10 cellular contexts compared by ENCODE assay signal in the genomic region with DNA sequence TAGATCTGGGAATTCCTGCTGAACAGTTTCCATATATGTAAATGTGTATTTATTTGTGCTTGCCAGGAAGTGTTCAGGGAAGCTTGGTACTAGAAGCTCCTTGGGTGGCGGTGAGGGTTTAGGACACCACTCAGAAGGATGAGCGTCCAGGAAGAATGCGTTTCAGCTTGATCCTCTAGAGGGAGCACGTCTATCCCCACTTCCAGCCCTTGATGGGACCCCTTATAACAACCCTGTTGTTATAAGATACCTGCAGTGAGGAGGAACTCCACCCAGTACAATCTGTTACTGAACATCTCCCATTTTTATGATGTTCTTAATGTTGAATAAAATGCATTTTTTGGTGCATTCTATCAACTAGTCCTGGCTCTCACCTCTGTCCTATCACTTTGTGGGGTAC.
DNase-seq lines count a peak whose midpoint lies in the region; ATAC-seq and TF ChIP-seq lines count a peak whose summit lies in the region.
"Had no signal": no experiment of that assay in that cellular context is flagged by ENCODE, and none has a peak within 500 bp of the region (broad histone marks: within the 10 kb centered on the region; RNA-seq: fewer than 3 reads in every experiment).

No MANE protein-coding gene starts in this region.

- TF ChIP-seq CTCF in AG09309 (IDR thresholded peaks at IDR 0.05; ENCODE audit: control insufficient read depth, insufficient read depth, low read depth, low read length, missing control alignments) = peak; percentile 44
- peak; percentile 37 for TF ChIP-seq CTCF in GM12864 (IDR thresholded peaks at IDR 0.05; ENCODE audit: low read depth, low read length, missing control alignments)
- peak; percentile 42 for TF ChIP-seq CTCF in foreskin keratinocyte (conservative IDR thresholded peaks at IDR 0.05)

- H3K27me3 ChIP-seq in foreskin keratinocyte = no peaks in the 10 kb centered on the region

- DNase-seq in AG09309 (ENCODE audit: low read depth) = no peak
- DNase-seq in GM12864 (ENCODE audit: low read depth) = no peak
- peak; percentile 32 for DNase-seq in SK-MEL-5 (ENCODE audit: low read depth, low spot score)
- no peak for DNase-seq in foreskin keratinocyte
- no peak for DNase-seq in kidney tubule cell (ENCODE audit: low spot score)
- no peak for DNase-seq in stimulated activated CD4-positive, alpha-beta T cell treated with anti-CD3 and anti-CD28 coated beads, Interleukin-4, amount 100 ng/mL, for 4 hours
- no peak for DNase-seq in posterior vena cava (ENCODE audit: low spot score)
- DNase-seq: NCI-H1105 had no signal

- H3K4me1 ChIP-seq in foreskin keratinocyte = no peaks in the 10 kb centered on the region
- H3K4me1 ChIP-seq: parathyroid adenoma had no signal

- in situ Hi-C loops in SK-MEL-5 (cut with HindIII; ENCODE audit: low pct_unique_long_range_greater_than_20kb, low sequenced_read_pairs) = no loop called here

- ATAC-seq in foreskin keratinocyte (no peak), HG02759 (IDR thresholded peaks at IDR 0.05; ENCODE audit: unreplicated experiment) (no peak)

- H3K4me3 ChIP-seq in AG09309 (ENCODE audit: control insufficient read depth, low read depth, low read length) (no peak overlapping the region), GM12864 (ENCODE audit: low read depth, low read length) (no peak overlapping the region)

- no peak overlapping the region for H3K27ac ChIP-seq in foreskin keratinocyte
- H3K27ac ChIP-seq: parathyroid adenoma had no signal

- intact Hi-C loops in posterior vena cava (cut with DNase I) = no loop called here
